8 cellular contexts compared by ENCODE assay signal in the genomic region with DNA sequence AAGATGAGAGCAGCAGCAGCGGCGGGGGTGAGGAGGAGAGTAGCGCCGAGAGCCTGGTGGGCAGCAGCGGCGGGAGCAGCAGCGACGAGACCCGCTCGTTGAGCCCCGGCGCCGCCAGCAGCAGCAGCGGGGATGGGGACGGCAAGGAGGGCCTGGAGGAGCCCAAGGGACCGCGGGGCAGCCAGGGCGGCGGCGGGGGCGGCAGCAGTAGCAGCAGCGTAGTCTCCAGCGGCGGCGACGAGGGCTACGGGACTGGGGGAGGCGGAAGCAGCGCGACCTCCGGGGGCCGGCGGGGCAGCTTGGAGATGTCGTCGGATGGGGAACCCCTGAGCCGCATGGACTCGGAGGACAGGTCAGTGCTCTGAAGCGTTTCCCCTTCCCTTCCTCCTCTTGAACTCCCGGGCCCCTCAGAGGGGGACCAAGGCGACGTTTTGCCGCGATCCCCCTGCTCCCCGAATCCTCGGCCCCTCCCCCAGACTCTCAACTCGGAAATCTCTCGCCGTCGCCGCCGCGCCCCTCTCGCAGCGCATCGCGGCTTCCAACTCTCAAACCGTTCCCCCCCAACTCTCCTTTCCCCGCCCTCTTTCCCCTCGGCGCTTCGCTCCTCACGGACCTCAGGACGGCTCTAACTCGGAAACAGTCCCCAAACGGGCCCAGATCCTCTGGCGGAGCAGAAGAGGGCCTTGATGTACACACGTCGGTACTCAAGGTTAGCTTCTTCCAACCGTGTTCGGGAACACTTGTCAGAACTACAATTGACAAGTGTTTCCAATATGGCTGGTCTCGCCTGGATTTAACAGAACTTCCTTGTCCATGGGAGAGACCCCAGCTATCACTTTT. TPM values are rescaled to one million over a fixed set of nuclear protein-coding genes. Genes with fewer than 3 reads are reported as not detected.
A peak's percentile ranks its signal among the peaks of the same experiment; 100 is the strongest.
DNase-seq lines count a peak whose midpoint lies in the region; ATAC-seq and TF ChIP-seq lines count a peak whose summit lies in the region.

No MANE protein-coding gene starts in this region.

- H3K36me3 Mint-ChIP-seq in activated T-helper 2 cell treated with anti-CD3 and anti-CD28 coated beads, Interferon-gamma antibody, Interleukin-2, Interleukin-4, amounts not matched to agents 10 μg/mL and 5 μg/mL and 100 μg/mL, durations not matched to agents 14 hours and 24 hours and 36 hours (ENCODE audit: low read depth): peaks cover 43% of the 10 kb centered on the region
- peaks cover 12% of the 10 kb centered on the region for H3K36me3 Mint-ChIP-seq in neural crest cell (ENCODE audit: low read depth)

- in situ Hi-C loops in Panc1 (cut with HindIII; ENCODE audit: low pct_unique_long_range_greater_than_20kb, low sequenced_read_pairs): no loop called here

- intact Hi-C loops in Panc1 (cut with micrococcal nuclease; ENCODE audit: unreplicated experiment): no loop called here
- intact Hi-C loops in activated T-helper 2 cell treated with anti-CD3 and anti-CD28 coated beads, Interferon-gamma antibody, Interleukin-2, Interleukin-4, amounts not matched to agents 10 μg/mL and 5 μg/mL and 100 μg/mL, durations not matched to agents 14 hours and 24 hours and 36 hours (cut with micrococcal nuclease): loop anchor here (1.0 to 2.0 kb wide), 3 partner anchors 8 to 235 kb away; no protein-coding TSS in a partner anchor

- H3K9me3 ChIP-seq in Panc1 (ENCODE audit: control insufficient read depth, insufficient read depth, low read depth, low read length): no peaks in the 10 kb centered on the region

- H3K4me1 ChIP-seq in Panc1 (ENCODE audit: control insufficient read depth, insufficient read depth, low read length): peaks cover 7% of the 10 kb centered on the region; the same call in 1 of the 2 replicates

- POLR2A ChIA-PET in Panc1 (lab: Charles Lee): interaction anchor here (0.5 kb wide), 1 partner anchor 160 kb away, joined by 9 read pairs; no protein-coding TSS in a partner anchor

- peaks cover 52% of the 10 kb centered on the region for H3K4me1 Mint-ChIP-seq in activated T-helper 2 cell treated with anti-CD3 and anti-CD28 coated beads, Interferon-gamma antibody, Interleukin-2, Interleukin-4, amounts not matched to agents 10 μg/mL and 5 μg/mL and 100 μg/mL, durations not matched to agents 14 hours and 24 hours and 36 hours (ENCODE audit: low read depth)
- peaks cover 37% of the 10 kb centered on the region for H3K4me1 Mint-ChIP-seq in neural crest cell
- peaks cover 60% of the 10 kb centered on the region for H3K4me1 Mint-ChIP-seq in stimulated activated naive CD8-positive, alpha-beta T cell treated with anti-CD3 and anti-CD28 coated beads, Interleukin-15, amount 100 ng/mL, for 72 hours

- no peaks in the 10 kb centered on the region for H3K9me3 Mint-ChIP-seq in activated T-helper 2 cell treated with anti-CD3 and anti-CD28 coated beads, Interferon-gamma antibody, Interleukin-2, Interleukin-4, amounts not matched to agents 10 μg/mL and 5 μg/mL and 100 μg/mL, durations not matched to agents 14 hours and 24 hours and 36 hours
- peaks cover 4% of the 10 kb centered on the region for H3K9me3 Mint-ChIP-seq in neural crest cell
- H3K9me3 Mint-ChIP-seq in stimulated activated naive CD8-positive, alpha-beta T cell treated with anti-CD3 and anti-CD28 coated beads, Interleukin-15, amount 100 ng/mL, for 72 hours: no peaks in the 10 kb centered on the region

- TF ChIP-seq CTCF in Panc1 (IDR thresholded peaks at IDR 0.05) (no peak), fibroblast of the aortic adventitia (IDR thresholded peaks at IDR 0.05; ENCODE audit: insufficient read depth, low read length) (no peak), neural crest cell (conservative IDR thresholded peaks at IDR 0.05) (no peak)

- H3K36me3 ChIP-seq in Panc1 (ENCODE audit: control insufficient read depth, insufficient read depth, low read length): no peaks in the 10 kb centered on the region; the same call in none of the 2 replicates

- H3K4me3 Mint-ChIP-seq in activated T-helper 2 cell treated with anti-CD3 and anti-CD28 coated beads, Interferon-gamma antibody, Interleukin-2, Interleukin-4, amounts not matched to agents 10 μg/mL and 5 μg/mL and 100 μg/mL, durations not matched to agents 14 hours and 24 hours and 36 hours (ENCODE audit: low read depth): peak overlapping the region; percentile 98
- peak overlapping the region; percentile 99 for H3K4me3 Mint-ChIP-seq in neural crest cell
- H3K4me3 Mint-ChIP-seq in stimulated activated naive CD8-positive, alpha-beta T cell treated with anti-CD3 and anti-CD28 coated beads, Interleukin-15, amount 100 ng/mL, for 72 hours: peak overlapping the region; percentile 99

- peak overlapping the region; percentile 99 for H3K27ac Mint-ChIP-seq in activated T-helper 2 cell treated with anti-CD3 and anti-CD28 coated beads, Interferon-gamma antibody, Interleukin-2, Interleukin-4, amounts not matched to agents 10 μg/mL and 5 μg/mL and 100 μg/mL, durations not matched to agents 14 hours and 24 hours and 36 hours
- H3K27ac Mint-ChIP-seq in neural crest cell (ENCODE audit: unreplicated experiment): peak overlapping the region; percentile 98
- peak overlapping the region; percentile 99 to 100 for H3K27ac Mint-ChIP-seq in stimulated activated naive CD8-positive, alpha-beta T cell treated with anti-CD3 and anti-CD28 coated beads, Interleukin-15, amount 100 ng/mL, for 72 hours

- CTCF ChIA-PET in Panc1 (lab: Charles Lee): no interaction called here

- DNase-seq in AML-193 (lab: John Stamatoyannopoulos, UW) (peak; percentile 7 to 26), Panc1 (ENCODE audit: low read depth, low spot score) (no peak), fibroblast of the aortic adventitia (ENCODE audit: low read depth) (peak; percentile 50), neural crest cell (ENCODE audit: low read depth, low spot score) (peak; percentile 45)
- peak; percentile 44 for DNase-seq in activated T-helper 2 cell treated with anti-CD3 and anti-CD28 coated beads, Interferon-gamma antibody, Interleukin-2, Interleukin-4, amounts not matched to agents 10 μg/mL and 5 μg/mL and 100 μg/mL, durations not matched to agents 14 hours and 24 hours and 36 hours (ENCODE audit: low spot score)
- peak; percentile 57 to 69 for DNase-seq in stimulated activated naive CD8-positive, alpha-beta T cell treated with anti-CD3 and anti-CD28 coated beads, Interleukin-15, amount 100 ng/mL, for 72 hours

- no peaks in the 10 kb centered on the region for H3K27me3 Mint-ChIP-seq in activated T-helper 2 cell treated with anti-CD3 and anti-CD28 coated beads, Interferon-gamma antibody, Interleukin-2, Interleukin-4, amounts not matched to agents 10 μg/mL and 5 μg/mL and 100 μg/mL, durations not matched to agents 14 hours and 24 hours and 36 hours (ENCODE audit: low read depth)
- H3K27me3 Mint-ChIP-seq in neural crest cell (ENCODE audit: low read depth): peaks cover 9% of the 10 kb centered on the region
- H3K27me3 Mint-ChIP-seq in stimulated activated naive CD8-positive, alpha-beta T cell treated with anti-CD3 and anti-CD28 coated beads, Interleukin-15, amount 100 ng/mL, for 72 hours: no peaks in the 10 kb centered on the region

- H3K27me3 ChIP-seq in Panc1 (ENCODE audit: control insufficient read depth, insufficient read depth, low read length): no peaks in the 10 kb centered on the region

- no TSS peak for BruUV-seq in Panc1 (replicated peaks; lab: Mats Ljungman, UMichigan)

- peak; percentile 43 for ATAC-seq in GM19023 (IDR thresholded peaks at IDR 0.05; ENCODE audit: unreplicated experiment)
- ATAC-seq in HG03280 (IDR thresholded peaks at IDR 0.05; ENCODE audit: unreplicated experiment): peak; percentile 31
- ATAC-seq in Panc1: peak; percentile 39
- peak; percentile 60 for ATAC-seq in stimulated activated naive CD8-positive, alpha-beta T cell treated with anti-CD3 and anti-CD28 coated beads, Interleukin-15, amount 100 ng/mL, for 72 hours

- H3K4me3 ChIP-seq in Panc1 (ENCODE audit: low read depth in 2 of 2, low read length in 2 of 2) (peak overlapping the region; percentile 82 to 84), fibroblast of the aortic adventitia (ENCODE audit: low read depth, low read length) (peak overlapping the region; percentile 93)

- H3K27ac ChIP-seq in Panc1 (ENCODE audit: low read length): peak overlapping the region; percentile 86

RNA-seq across cellular contexts. Expression of gene AEBP2, which starts 0.9 kb away (rescaled TPM):
- 32.4 TPM for total RNA-seq in Panc1 (2021; ENCODE audit: unreplicated experiment)
- polyA plus RNA-seq in Panc1 (2012; ENCODE audit: insufficient read length): 13.3 TPM
- 64.3 and 67.6 TPM in 2 replicates for total RNA-seq in activated T-helper 2 cell treated with anti-CD3 and anti-CD28 coated beads, Interferon-gamma antibody, Interleukin-2, Interleukin-4, amounts not matched to agents 10 μg/mL and 5 μg/mL and 100 μg/mL, durations not matched to agents 14 hours and 24 hours and 36 hours
- total RNA-seq in fibroblast of the aortic adventitia (ENCODE audit: low replicate concordance): 17.9 and 72.5 TPM in 2 replicates
- 35.2 and 38.3 TPM in 2 replicates for total RNA-seq in neural crest cell
